ENCODE assay signal across 8 cellular contexts in genomic region chr20:18596270-18596669, GRCh38.
"Had no signal": no experiment of that assay in that cellular context is flagged by ENCODE, and none has a peak within 500 bp of the region (broad histone marks: within the 10 kb centered on the region; RNA-seq: fewer than 3 reads in every experiment).

No MANE protein-coding gene starts in this region.

- DNase-seq: GM23248, GOT3, H9, HCEC 1CT, KG1 had no signal

- FAIRE-seq: HepG2, K562 had no signal

- H3K4me3 ChIP-seq: GM23248, K562 had no signal

- ATAC-seq: HepG2, K562 had no signal

- H3K27ac ChIP-seq: GM23248, HL-60 had no signal

- H2AFZ ChIP-seq: GM23248 had no signal

- H3K9ac ChIP-seq: GM23248 had no signal
